Comparison of ENCODE assay signal across 10 cellular contexts in the genomic region with DNA sequence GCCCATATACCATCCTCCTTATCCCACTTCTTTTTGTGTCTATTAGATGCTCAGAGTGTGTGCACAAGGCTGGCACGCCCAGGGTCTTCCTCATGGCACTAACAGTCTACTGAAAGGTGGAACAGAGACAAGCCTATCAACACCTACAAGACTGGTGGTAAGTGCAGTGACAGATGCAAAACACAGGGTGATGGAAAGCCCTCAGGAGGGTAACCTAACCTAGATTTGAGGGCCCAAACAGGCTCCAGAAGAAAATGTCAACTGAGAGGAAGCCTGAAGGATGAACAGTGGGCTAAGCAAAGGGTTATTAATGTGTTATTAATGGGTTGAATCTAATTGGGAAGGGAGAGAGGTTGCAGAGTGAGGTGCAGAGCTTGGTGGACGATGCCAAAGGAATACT. TPM values are rescaled to one million over a fixed set of nuclear protein-coding genes. Genes with fewer than 3 reads are reported as not detected.
DNase-seq lines count a peak whose midpoint lies in the region; ATAC-seq and TF ChIP-seq lines count a peak whose summit lies in the region.
"Had no signal": no experiment of that assay in that cellular context is flagged by ENCODE, and none has a peak within 500 bp of the region (broad histone marks: within the 10 kb centered on the region; RNA-seq: fewer than 3 reads in every experiment).

No MANE protein-coding gene starts in this region.

- peaks cover 25% of the 10 kb centered on the region for H3K36me3 Mint-ChIP-seq in T-helper 1 cell treated with Interleukin-12 subunit alpha and Interleukin-12 subunit beta and Interleukin-4 antibody, amounts not matched to agents 30 μg/mL and 1 μg/mL, for 36 hours (ENCODE audit: low read depth)
- peaks cover 13% of the 10 kb centered on the region for H3K36me3 Mint-ChIP-seq in activated T-helper 1 cell treated with anti-CD3 and anti-CD28 coated beads, Interleukin-12 subunit alpha, Interleukin-12 subunit beta, Interleukin-2, Interleukin-4 antibody, amounts not matched to agents 30 ng/mL and 10 ng/mL and 1 ng/mL, durations not matched to agents 14 hours and 24 hours and 36 hours (ENCODE audit: low read depth)

- TF ChIP-seq CTCF in hepatocyte (IDR thresholded peaks at IDR 0.05; ENCODE audit: poor library complexity) (no peak), stomach (IDR thresholded peaks at IDR 0.05) (no peak), mucosa of descending colon (IDR thresholded peaks at IDR 0.05) (no peak)

- H3K4me3 ChIP-seq in hepatocyte (no peak overlapping the region), stomach (peak overlapping the region in 3 of 4 donors; percentile 87 to 96 (median 90)), mucosa of descending colon (no peak overlapping the region)

- no peaks in the 10 kb centered on the region for H4K20me1 ChIP-seq in hepatocyte (ENCODE audit: insufficient read depth, poor library complexity, severe bottlenecking)

- peak overlapping the region; percentile 89 for H3K4me2 ChIP-seq in hepatocyte

- H3K27me3 Mint-ChIP-seq in T-helper 1 cell treated with Interleukin-12 subunit alpha and Interleukin-12 subunit beta and Interleukin-4 antibody, amounts not matched to agents 30 μg/mL and 1 μg/mL, for 36 hours (ENCODE audit: low read depth), result no peaks in the 10 kb centered on the region
- H3K27me3 Mint-ChIP-seq in activated T-helper 1 cell treated with anti-CD3 and anti-CD28 coated beads, Interleukin-12 subunit alpha, Interleukin-12 subunit beta, Interleukin-2, Interleukin-4 antibody, amounts not matched to agents 30 ng/mL and 10 ng/mL and 1 ng/mL, durations not matched to agents 14 hours and 24 hours and 36 hours (ENCODE audit: insufficient read depth), result no peaks in the 10 kb centered on the region

- TF ChIP-seq POLR2A in stomach (IDR thresholded peaks at IDR 0.05), result no peak

- WGBS in hepatocyte (ENCODE audit: low lambda C conversion rate, missing lambda C conversion rate), result 84% methylated on average over 2 of the region's 2 CpGs
- 49 to 71% (median 58%) methylated on average over 2 of the region's 2 CpGs for WGBS in stomach, 5 donors

- H3K4me1 ChIP-seq in hepatocyte (ENCODE audit: insufficient read depth) (peaks cover 12% of the 10 kb centered on the region), stomach (peaks cover 9 to 74% (median 43%) of the 10 kb centered on the region in 4 donors), mucosa of descending colon (ENCODE audit: low read depth) (peaks cover 19% of the 10 kb centered on the region)

- H3K9me3 ChIP-seq in hepatocyte (ENCODE audit: low read depth), result no peaks in the 10 kb centered on the region
- no peaks in the 10 kb centered on the region for H3K9me3 ChIP-seq in stomach
- H3K9me3 ChIP-seq in mucosa of descending colon, result no peaks in the 10 kb centered on the region

- peaks cover 8% of the 10 kb centered on the region for H3K9me3 Mint-ChIP-seq in T-helper 1 cell treated with Interleukin-12 subunit alpha and Interleukin-12 subunit beta and Interleukin-4 antibody, amounts not matched to agents 30 μg/mL and 1 μg/mL, for 36 hours
- H3K9me3 Mint-ChIP-seq in activated T-helper 1 cell treated with anti-CD3 and anti-CD28 coated beads, Interleukin-12 subunit alpha, Interleukin-12 subunit beta, Interleukin-2, Interleukin-4 antibody, amounts not matched to agents 30 ng/mL and 10 ng/mL and 1 ng/mL, durations not matched to agents 14 hours and 24 hours and 36 hours, result peaks cover 10% of the 10 kb centered on the region

- no peak for ATAC-seq in mucosa of descending colon

- H3K36me3 ChIP-seq in hepatocyte (replicated peaks; ENCODE audit: insufficient read depth, low read depth), result no peaks in the 10 kb centered on the region
- H3K36me3 ChIP-seq in stomach, result no peaks in the 10 kb centered on the region
- no peaks in the 10 kb centered on the region for H3K36me3 ChIP-seq in mucosa of descending colon (ENCODE audit: low read depth)

- H3K27ac Mint-ChIP-seq in T-helper 1 cell treated with Interleukin-12 subunit alpha and Interleukin-12 subunit beta and Interleukin-4 antibody, amounts not matched to agents 30 μg/mL and 1 μg/mL, for 36 hours, result peak overlapping the region; percentile 97
- peak overlapping the region; percentile 43 for H3K27ac Mint-ChIP-seq in activated T-helper 1 cell treated with anti-CD3 and anti-CD28 coated beads, Interleukin-12 subunit alpha, Interleukin-12 subunit beta, Interleukin-2, Interleukin-4 antibody, amounts not matched to agents 30 ng/mL and 10 ng/mL and 1 ng/mL, durations not matched to agents 14 hours and 24 hours and 36 hours

- peak overlapping the region; percentile 59 for H3K27ac ChIP-seq in hepatocyte
- H3K27ac ChIP-seq in stomach, result peak overlapping the region in 4 of 5 donors; percentile 90 to 99 (median 98)

- H3K4me1 Mint-ChIP-seq in T-helper 1 cell treated with Interleukin-12 subunit alpha and Interleukin-12 subunit beta and Interleukin-4 antibody, amounts not matched to agents 30 μg/mL and 1 μg/mL, for 36 hours (ENCODE audit: low read depth), result peaks cover 55% of the 10 kb centered on the region
- H3K4me1 Mint-ChIP-seq in activated T-helper 1 cell treated with anti-CD3 and anti-CD28 coated beads, Interleukin-12 subunit alpha, Interleukin-12 subunit beta, Interleukin-2, Interleukin-4 antibody, amounts not matched to agents 30 ng/mL and 10 ng/mL and 1 ng/mL, durations not matched to agents 14 hours and 24 hours and 36 hours (ENCODE audit: low read depth), result peaks cover 71% of the 10 kb centered on the region

- no peak for TF ChIP-seq EP300 in stomach (IDR thresholded peaks at IDR 0.05)

- H3K79me2 ChIP-seq in hepatocyte, result peaks cover 10% of the 10 kb centered on the region

- DNase-seq in T-helper 1 cell (no peak), hepatocyte (ENCODE audit: low spot score) (no peak), stomach (no peak), inferior parietal cortex (ENCODE audit: extremely low spot score) (no peak), mucosa of descending colon (no peak), SKM-1 treated with dmso at 0.1 percent for 144 hours (lab: John Stamatoyannopoulos, UW; ENCODE audit: unreplicated experiment) (no peak)
- no peak for DNase-seq in activated T-helper 1 cell treated with anti-CD3 and anti-CD28 coated beads, Interleukin-12 subunit alpha, Interleukin-12 subunit beta, Interleukin-2, Interleukin-4 antibody, amounts not matched to agents 30 ng/mL and 10 ng/mL and 1 ng/mL, durations not matched to agents 14 hours and 24 hours and 36 hours (ENCODE audit: low spot score)
- DNase-seq: NCI-H146, T1000 had no signal

- H3K27me3 ChIP-seq in hepatocyte (no peaks in the 10 kb centered on the region), stomach (no peaks in the 10 kb centered on the region)

- H3K4me3 Mint-ChIP-seq in T-helper 1 cell treated with Interleukin-12 subunit alpha and Interleukin-12 subunit beta and Interleukin-4 antibody, amounts not matched to agents 30 μg/mL and 1 μg/mL, for 36 hours, result peak overlapping the region; percentile 98
- peak overlapping the region; percentile 97 for H3K4me3 Mint-ChIP-seq in activated T-helper 1 cell treated with anti-CD3 and anti-CD28 coated beads, Interleukin-12 subunit alpha, Interleukin-12 subunit beta, Interleukin-2, Interleukin-4 antibody, amounts not matched to agents 30 ng/mL and 10 ng/mL and 1 ng/mL, durations not matched to agents 14 hours and 24 hours and 36 hours

- no peak overlapping the region for H2AFZ ChIP-seq in hepatocyte

- no peaks in the 10 kb centered on the region for H3K9me2 ChIP-seq in hepatocyte (replicated peaks; ENCODE audit: insufficient read depth)

- intact Hi-C loops in activated T-helper 1 cell treated with anti-CD3 and anti-CD28 coated beads, Interleukin-12 subunit alpha, Interleukin-12 subunit beta, Interleukin-2, Interleukin-4 antibody, amounts not matched to agents 30 ng/mL and 10 ng/mL and 1 ng/mL, durations not matched to agents 14 hours and 24 hours and 36 hours (cut with micrococcal nuclease), result loop anchor here (10.0 kb wide), 1 partner anchor 655 kb away; the partner anchor contains the start of gene PANK1
- intact Hi-C loops in stomach (cut with DNase I; ENCODE audit: low total_unique reads) (no loop called here), mucosa of descending colon (cut with DNase I, micrococcal nuclease) (loop anchor here in 1 of 2 donors (5.0 kb wide), 1 partner anchor 52 kb away; no protein-coding TSS in a partner anchor)

RNA-seq across cellular contexts. Expression of gene FAS, which starts 1.2 kb away (rescaled TPM):
- 36.4 and 38.6 TPM in 2 replicates for total RNA-seq in activated T-helper 1 cell treated with anti-CD3 and anti-CD28 coated beads, Interleukin-12 subunit alpha, Interleukin-12 subunit beta, Interleukin-2, Interleukin-4 antibody, amounts not matched to agents 30 ng/mL and 10 ng/mL and 1 ng/mL, durations not matched to agents 14 hours and 24 hours and 36 hours
- total RNA-seq in hepatocyte (13.9 and 14.1 TPM in 2 replicates), stomach (100 to 1,000 TPM in 1 of 5 donors, 10 to 100 TPM in 3, not detected in 1; 19.3 to 107 (median 46.2) TPM), mucosa of descending colon (10 to 100 TPM; 31.8 to 51.0 (median 50.8) TPM)
- polyA plus RNA-seq in hepatocyte (7.3 and 8.0 TPM in 2 replicates), stomach (1 to 10 TPM; 5.0 to 8.4 (median 5.6) TPM)

RNA-seq across cellular contexts. Expression of gene ACTA2, which starts 36.9 kb away (rescaled TPM):
- 10.9 and 12.2 TPM in 2 replicates for total RNA-seq in activated T-helper 1 cell treated with anti-CD3 and anti-CD28 coated beads, Interleukin-12 subunit alpha, Interleukin-12 subunit beta, Interleukin-2, Interleukin-4 antibody, amounts not matched to agents 30 ng/mL and 10 ng/mL and 1 ng/mL, durations not matched to agents 14 hours and 24 hours and 36 hours
- total RNA-seq in hepatocyte, result 218 and 231 TPM in 2 replicates
- polyA plus RNA-seq in hepatocyte, result 207 and 251 TPM in 2 replicates
- 1,000 to 10,000 TPM in 3 of 5 donors, 100 to 1,000 TPM in 2; 662 to 3,169 (median 1,551) TPM for total RNA-seq in stomach
- polyA plus RNA-seq in stomach, result 1,000 to 10,000 TPM in 1 of 3 donors, 100 to 1,000 TPM in 2; 233 to 1,186 (median 339) TPM
- total RNA-seq in mucosa of descending colon, result 100 to 1,000 TPM in 2 of 3 donors, 10 to 100 TPM in 1; 80.6 to 920 (median 253) TPM

Comparison
In these comparisons a context has a peak if more than half of its experiments do, and no peak if none do; other contexts are left out.
1. H3K4me3 ChIP-seq: peak in stomach (3 of 4); none in hepatocyte (single experiment) and mucosa of descending colon (single experiment).